8 cellular contexts compared by ENCODE assay signal in genomic region chr16:58336332-58337089, GRCh38. TPM values are rescaled to one million over a fixed set of nuclear protein-coding genes. Genes with fewer than 3 reads are reported as not detected.
A peak's percentile ranks its signal among the peaks of the same experiment; 100 is the strongest.
DNase-seq lines count a peak whose midpoint lies in the region; ATAC-seq and TF ChIP-seq lines count a peak whose summit lies in the region.

No MANE protein-coding gene starts in this region.

- no peaks in the 10 kb centered on the region for H3K36me3 Mint-ChIP-seq in endothelial cell (ENCODE audit: low read depth, unreplicated experiment)

- H3K4me1 ChIP-seq in BLaER1, result peaks cover 44% of the 10 kb centered on the region

- no peak overlapping the region for H3K4me3 Mint-ChIP-seq in endothelial cell (ENCODE audit: unreplicated experiment)

- H3K9me3 Mint-ChIP-seq in endothelial cell (ENCODE audit: unreplicated experiment), result no peaks in the 10 kb centered on the region

- no peak overlapping the region for H3K9ac ChIP-seq in BLaER1

- ATAC-seq in GM19043 (IDR thresholded peaks at IDR 0.05; ENCODE audit: low read depth, unreplicated experiment) (peak; percentile 78), HG03520 (IDR thresholded peaks at IDR 0.05; ENCODE audit: unreplicated experiment) (peak; percentile 82)

- H4K20me1 ChIP-seq in BLaER1, result no peaks in the 10 kb centered on the region

- peak overlapping the region; percentile 39 for H3K4me2 ChIP-seq in BLaER1

- peak; percentile 96 for TF ChIP-seq CTCF in endothelial cell (IDR thresholded peaks at IDR 0.05; ENCODE audit: unreplicated experiment)

- H3K36me3 ChIP-seq in BLaER1, result no peaks in the 10 kb centered on the region

- H3K4me1 Mint-ChIP-seq in endothelial cell (ENCODE audit: unreplicated experiment), result no peaks in the 10 kb centered on the region

- DNase-seq in NOMO-1 treated with DMSO at 0.1 percent for 48 hours (lab: John Stamatoyannopoulos, UW; ENCODE audit: unreplicated experiment) (peak; percentile 75), endothelial cell (ENCODE audit: low spot score) (peak; percentile 92), midbrain (lab: John Stamatoyannopoulos, UW) (peak; percentile 84)
- DNase-seq in activated CD8-positive, alpha-beta memory T cell treated with anti-CD3 and anti-CD28 coated beads for 48 hours (ENCODE audit: low read depth in 2 of 3, low spot score in 2 of 3), result peak; percentile 69 to 93 (median 83)
- DNase-seq in stimulated activated CD8-positive, alpha-beta memory T cell treated with anti-CD3 and anti-CD28 coated beads, Interleukin-4, amount 100 ng/mL, for 1 hour (ENCODE audit: low read depth in 2 of 2, low spot score in 1 of 2), result peak; percentile 66 to 73

- H3K4me3 ChIP-seq in BLaER1, result no peak overlapping the region

- H3K27me3 ChIP-seq in BLaER1, result no peaks in the 10 kb centered on the region

- no peaks in the 10 kb centered on the region for H3K27me3 Mint-ChIP-seq in endothelial cell (ENCODE audit: unreplicated experiment)

- H3K27ac Mint-ChIP-seq in endothelial cell (ENCODE audit: unreplicated experiment), result no peak overlapping the region

- H3K27ac ChIP-seq in BLaER1, result no peak overlapping the region

- H3K9me3 ChIP-seq in BLaER1, result no peaks in the 10 kb centered on the region

RNA-seq across cellular contexts. Expression of gene PRSS54, which starts 41.7 kb away (rescaled TPM):
- not detected for total RNA-seq in endothelial cell (ENCODE audit: unreplicated experiment)

RNA-seq across cellular contexts. Expression of gene GINS3, which starts 55.8 kb away (rescaled TPM):
- 4.9 TPM for total RNA-seq in endothelial cell (ENCODE audit: unreplicated experiment)
